9 cellular contexts compared by ENCODE assay signal in genomic region chr7:77989981-77990566, GRCh38.
DNase-seq lines count a peak whose midpoint lies in the region; ATAC-seq and TF ChIP-seq lines count a peak whose summit lies in the region.
"Had no signal": no experiment of that assay in that cellular context is flagged by ENCODE, and none has a peak within 500 bp of the region (broad histone marks: within the 10 kb centered on the region; RNA-seq: fewer than 3 reads in every experiment).

No MANE protein-coding gene starts in this region.

- POLR2A ChIA-PET in activated CD4-positive, alpha-beta memory T cell treated with anti-CD3 and anti-CD28 coated beads, Interleukin-2, amount 10 ng/mL, durations not matched to agents 7 days and 5 days (lab: Charles Lee) = no interaction called here

- H3K27ac Mint-ChIP-seq in activated CD4-positive, alpha-beta memory T cell treated with anti-CD3 and anti-CD28 coated beads, Interleukin-2, amount 10 ng/mL, durations not matched to agents 7 days and 5 days = no peak overlapping the region
- peak overlapping the region in 1 of 6 donors; percentile 33 for H3K27ac Mint-ChIP-seq in naive B cell
- H3K27ac Mint-ChIP-seq: CD4-positive, CD25-positive, alpha-beta regulatory T cell had no signal

- ATAC-seq in naive B cell (ENCODE audit: low read depth in 2 of 2) (no peak), omental fat pad (ENCODE audit: low FRiP score) (no peak), HG03378 (IDR thresholded peaks at IDR 0.05; ENCODE audit: unreplicated experiment) (no peak)

- H3K4me3 ChIP-seq in Jurkat, Clone E6-1 (ENCODE audit: low read length) = no peak overlapping the region

- DNase-seq in SIG-M5 treated with dmso at 0.1 percent for 504 hours (lab: John Stamatoyannopoulos, UW; ENCODE audit: unreplicated experiment) (peak; percentile 42), SIG-M5 (lab: John Stamatoyannopoulos, UW) (no peak), naive B cell (peak; percentile 5), omental fat pad (ENCODE audit: low spot score) (no peak), germinal center (ENCODE audit: low spot score) (no peak)
- DNase-seq in Jurkat, Clone E6-1 (ENCODE audit: low read depth, low spot score) = peak; percentile 22
- peak; percentile 25 for DNase-seq in activated CD4-positive, alpha-beta memory T cell treated with anti-CD3 and anti-CD28 coated beads, Interleukin-2, amount 10 ng/mL, durations not matched to agents 7 days and 5 days

- H3K36me3 Mint-ChIP-seq in activated CD4-positive, alpha-beta memory T cell treated with anti-CD3 and anti-CD28 coated beads, Interleukin-2, amount 10 ng/mL, durations not matched to agents 7 days and 5 days (ENCODE audit: low read depth) = no peaks in the 10 kb centered on the region
- no peaks in the 10 kb centered on the region for H3K36me3 Mint-ChIP-seq in naive B cell
- H3K36me3 Mint-ChIP-seq: CD4-positive, CD25-positive, alpha-beta regulatory T cell had no signal

- no peaks in the 10 kb centered on the region for H3K9me3 Mint-ChIP-seq in activated CD4-positive, alpha-beta memory T cell treated with anti-CD3 and anti-CD28 coated beads, Interleukin-2, amount 10 ng/mL, durations not matched to agents 7 days and 5 days
- no peaks in the 10 kb centered on the region for H3K9me3 Mint-ChIP-seq in naive B cell

- peaks cover 20% of the 10 kb centered on the region for H3K27me3 Mint-ChIP-seq in activated CD4-positive, alpha-beta memory T cell treated with anti-CD3 and anti-CD28 coated beads, Interleukin-2, amount 10 ng/mL, durations not matched to agents 7 days and 5 days
- H3K27me3 Mint-ChIP-seq in naive B cell = peaks cover 0 to 24% (median 0%) of the 10 kb centered on the region in 3 donors

- no peak for TF ChIP-seq CTCF in omental fat pad (IDR thresholded peaks at IDR 0.05)

- H3K4me3 Mint-ChIP-seq in activated CD4-positive, alpha-beta memory T cell treated with anti-CD3 and anti-CD28 coated beads, Interleukin-2, amount 10 ng/mL, durations not matched to agents 7 days and 5 days = no peak overlapping the region
- H3K4me3 Mint-ChIP-seq in naive B cell = no peak overlapping the region
- H3K4me3 Mint-ChIP-seq: CD4-positive, CD25-positive, alpha-beta regulatory T cell had no signal

- H3K4me1 Mint-ChIP-seq in activated CD4-positive, alpha-beta memory T cell treated with anti-CD3 and anti-CD28 coated beads, Interleukin-2, amount 10 ng/mL, durations not matched to agents 7 days and 5 days = peaks cover 2% of the 10 kb centered on the region
- H3K4me1 Mint-ChIP-seq in naive B cell = no peaks in the 10 kb centered on the region
- H3K4me1 Mint-ChIP-seq: CD4-positive, CD25-positive, alpha-beta regulatory T cell had no signal

- CTCF ChIA-PET in activated CD4-positive, alpha-beta memory T cell treated with anti-CD3 and anti-CD28 coated beads, Interleukin-2, amount 10 ng/mL, durations not matched to agents 7 days and 5 days (lab: Charles Lee) = interaction anchor here (0.6 to 3.7 kb wide), 5 partner anchors 10 to 236 kb away, joined by 3 to 12 read pairs (median 3); no protein-coding TSS in a partner anchor

Comparison
In these comparisons a context has a peak if more than half of its experiments do, and no peak if none do; other contexts are left out.
1. DNase-seq: peak in SIG-M5 treated with dmso at 0.1 percent for 504 hours (single experiment), Jurkat, Clone E6-1 (single experiment), activated CD4-positive, alpha-beta memory T cell treated with anti-CD3 and anti-CD28 coated beads, Interleukin-2, amount 10 ng/mL, durations not matched to agents 7 days and 5 days (single experiment) and naive B cell (single experiment); none in SIG-M5 (single experiment), omental fat pad (single experiment) and germinal center (single experiment).